In the genomic region with DNA sequence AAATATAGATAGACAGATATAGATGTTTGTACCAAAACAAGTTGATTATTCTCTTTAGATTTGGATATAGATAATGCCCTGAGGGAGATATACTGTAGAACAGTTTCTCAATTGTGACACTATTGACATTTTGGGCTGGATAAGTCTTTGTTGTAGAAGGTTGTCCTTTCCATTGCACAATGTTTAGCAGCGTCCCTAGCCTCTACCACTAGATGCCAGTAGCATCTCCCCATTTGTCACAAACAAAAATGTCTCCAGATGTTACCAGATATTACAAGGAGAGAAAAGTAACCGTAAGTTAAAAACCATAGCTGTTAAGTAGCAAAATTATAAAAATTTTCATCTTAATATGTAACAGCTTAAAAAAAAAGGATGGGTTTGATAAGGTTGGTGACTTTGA, we compare ENCODE assay signal across 11 cellular contexts.
DNase-seq lines count a peak whose midpoint lies in the region; ATAC-seq and TF ChIP-seq lines count a peak whose summit lies in the region.
"Had no signal": no experiment of that assay in that cellular context is flagged by ENCODE, and none has a peak within 500 bp of the region (broad histone marks: within the 10 kb centered on the region; RNA-seq: fewer than 3 reads in every experiment).

No MANE protein-coding gene starts in this region.

- H3K4me1 ChIP-seq in Loucy (ENCODE audit: insufficient read depth, low read length, poor library complexity, severe bottlenecking) = no peaks in the 10 kb centered on the region

- no peak overlapping the region for H3K4me2 ChIP-seq in Loucy (ENCODE audit: low read depth, low read length, poor library complexity, severe bottlenecking)

- H3K9me3 ChIP-seq in Loucy (ENCODE audit: insufficient read depth, low read depth, low read length) = no peaks in the 10 kb centered on the region

- in situ Hi-C loops in brain microvascular endothelial cell (cut with HindIII; ENCODE audit: low pct_ligation_motif_present, low sequenced_read_pairs) = no loop called here

- no peak overlapping the region for H3K27ac ChIP-seq in brain microvascular endothelial cell

- no peaks in the 10 kb centered on the region for H3K79me2 ChIP-seq in Loucy (ENCODE audit: insufficient read depth, low read length)

- H3K9me2 ChIP-seq in Loucy (replicated peaks; ENCODE audit: low read depth, low read length) = no peaks in the 10 kb centered on the region

- DNase-seq in DMS114 treated with DMSO at 0.1 percent for 48 hours (lab: John Stamatoyannopoulos, UW; ENCODE audit: unreplicated experiment) (peak; percentile 2), brain microvascular endothelial cell (no peak), midbrain (lab: John Stamatoyannopoulos, UW) (peak; percentile 4), SK-N-DZ (ENCODE audit: low spot score) (no peak)
- DNase-seq: activated naive CD4-positive, alpha-beta T cell treated with anti-CD3 and anti-CD28 coated beads, Interleukin-2, amount 10 ng/mL, durations not matched to agents 7 days and 5 days; foreskin melanocyte; natural killer cell had no signal

- H3K36me3 ChIP-seq in Loucy (ENCODE audit: insufficient read depth, low read length) (no peaks in the 10 kb centered on the region), brain microvascular endothelial cell (replicated peaks) (no peaks in the 10 kb centered on the region)

- TF ChIP-seq CTCF in Loucy (conservative IDR thresholded peaks at IDR 0.05; ENCODE audit: low read length) (peak; percentile 48), brain microvascular endothelial cell (IDR thresholded peaks at IDR 0.05; ENCODE audit: low read depth, low read length, missing control alignments) (peak; percentile 76)

- H2AFZ ChIP-seq in Loucy (ENCODE audit: low read length) = no peak overlapping the region

- H3K27me3 ChIP-seq in Loucy (ENCODE audit: insufficient read depth, low read length, poor library complexity, severe bottlenecking) (no peaks in the 10 kb centered on the region), brain microvascular endothelial cell (replicated peaks) (no peaks in the 10 kb centered on the region)

- H4K20me1 ChIP-seq in Loucy (ENCODE audit: insufficient read depth, low read length, poor library complexity, severe bottlenecking) = no peaks in the 10 kb centered on the region

- ATAC-seq in HG03521 (IDR thresholded peaks at IDR 0.05; ENCODE audit: unreplicated experiment) (no peak), GM21447 (IDR thresholded peaks at IDR 0.05; ENCODE audit: unreplicated experiment) (no peak), GM18873 (IDR thresholded peaks at IDR 0.05; ENCODE audit: low FRiP score, unreplicated experiment) (no peak)
- ATAC-seq: natural killer cell had no signal

- H3F3A ChIP-seq in Loucy (ENCODE audit: low read depth) = no peaks in the 10 kb centered on the region

- no peak overlapping the region for H3K4me3 ChIP-seq in Loucy (ENCODE audit: low read length, poor library complexity, severe bottlenecking)
- no peak overlapping the region for H3K4me3 ChIP-seq in brain microvascular endothelial cell (ENCODE audit: low read depth, low read length)

- H3K9ac ChIP-seq in Loucy (ENCODE audit: low read depth, low read length, poor library complexity, severe bottlenecking) = no peak overlapping the region

Comparison
In these comparisons a context has a peak if more than half of its experiments do, and no peak if none do; other contexts are left out.
1. DNase-seq: peak in DMS114 treated with DMSO at 0.1 percent for 48 hours (single experiment) and midbrain (single experiment); none in brain microvascular endothelial cell (single experiment) and SK-N-DZ (single experiment).